1 cellular context compared by ENCODE assay signal in the genomic region with DNA sequence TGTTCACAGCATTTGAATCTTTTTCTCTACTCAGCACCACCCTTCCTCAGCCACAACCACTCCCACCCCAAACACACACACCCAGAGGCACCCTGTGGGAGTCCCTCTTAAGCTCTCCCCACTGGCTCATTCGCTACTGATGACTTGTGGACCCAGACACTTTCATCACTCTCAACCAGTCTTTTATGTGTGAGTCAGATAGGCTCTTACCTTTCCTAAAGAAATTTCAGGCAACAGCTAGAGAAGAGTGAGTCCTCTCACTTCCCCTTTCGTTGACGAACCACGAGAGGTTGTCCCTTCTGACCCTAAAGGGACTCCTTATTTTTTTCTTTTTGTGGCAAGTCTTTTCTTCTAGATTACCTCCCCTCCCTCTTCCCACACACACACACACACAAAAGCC.
TF ChIP-seq lines count a peak whose summit lies in the region.

No MANE protein-coding gene starts in this region.

TF ChIP-seq in GM23338, 12 proteins besides CTCF, POLR2A, EP300 and RAD21 (continued from another document):
- TF ChIP-seq, protein P1, sequence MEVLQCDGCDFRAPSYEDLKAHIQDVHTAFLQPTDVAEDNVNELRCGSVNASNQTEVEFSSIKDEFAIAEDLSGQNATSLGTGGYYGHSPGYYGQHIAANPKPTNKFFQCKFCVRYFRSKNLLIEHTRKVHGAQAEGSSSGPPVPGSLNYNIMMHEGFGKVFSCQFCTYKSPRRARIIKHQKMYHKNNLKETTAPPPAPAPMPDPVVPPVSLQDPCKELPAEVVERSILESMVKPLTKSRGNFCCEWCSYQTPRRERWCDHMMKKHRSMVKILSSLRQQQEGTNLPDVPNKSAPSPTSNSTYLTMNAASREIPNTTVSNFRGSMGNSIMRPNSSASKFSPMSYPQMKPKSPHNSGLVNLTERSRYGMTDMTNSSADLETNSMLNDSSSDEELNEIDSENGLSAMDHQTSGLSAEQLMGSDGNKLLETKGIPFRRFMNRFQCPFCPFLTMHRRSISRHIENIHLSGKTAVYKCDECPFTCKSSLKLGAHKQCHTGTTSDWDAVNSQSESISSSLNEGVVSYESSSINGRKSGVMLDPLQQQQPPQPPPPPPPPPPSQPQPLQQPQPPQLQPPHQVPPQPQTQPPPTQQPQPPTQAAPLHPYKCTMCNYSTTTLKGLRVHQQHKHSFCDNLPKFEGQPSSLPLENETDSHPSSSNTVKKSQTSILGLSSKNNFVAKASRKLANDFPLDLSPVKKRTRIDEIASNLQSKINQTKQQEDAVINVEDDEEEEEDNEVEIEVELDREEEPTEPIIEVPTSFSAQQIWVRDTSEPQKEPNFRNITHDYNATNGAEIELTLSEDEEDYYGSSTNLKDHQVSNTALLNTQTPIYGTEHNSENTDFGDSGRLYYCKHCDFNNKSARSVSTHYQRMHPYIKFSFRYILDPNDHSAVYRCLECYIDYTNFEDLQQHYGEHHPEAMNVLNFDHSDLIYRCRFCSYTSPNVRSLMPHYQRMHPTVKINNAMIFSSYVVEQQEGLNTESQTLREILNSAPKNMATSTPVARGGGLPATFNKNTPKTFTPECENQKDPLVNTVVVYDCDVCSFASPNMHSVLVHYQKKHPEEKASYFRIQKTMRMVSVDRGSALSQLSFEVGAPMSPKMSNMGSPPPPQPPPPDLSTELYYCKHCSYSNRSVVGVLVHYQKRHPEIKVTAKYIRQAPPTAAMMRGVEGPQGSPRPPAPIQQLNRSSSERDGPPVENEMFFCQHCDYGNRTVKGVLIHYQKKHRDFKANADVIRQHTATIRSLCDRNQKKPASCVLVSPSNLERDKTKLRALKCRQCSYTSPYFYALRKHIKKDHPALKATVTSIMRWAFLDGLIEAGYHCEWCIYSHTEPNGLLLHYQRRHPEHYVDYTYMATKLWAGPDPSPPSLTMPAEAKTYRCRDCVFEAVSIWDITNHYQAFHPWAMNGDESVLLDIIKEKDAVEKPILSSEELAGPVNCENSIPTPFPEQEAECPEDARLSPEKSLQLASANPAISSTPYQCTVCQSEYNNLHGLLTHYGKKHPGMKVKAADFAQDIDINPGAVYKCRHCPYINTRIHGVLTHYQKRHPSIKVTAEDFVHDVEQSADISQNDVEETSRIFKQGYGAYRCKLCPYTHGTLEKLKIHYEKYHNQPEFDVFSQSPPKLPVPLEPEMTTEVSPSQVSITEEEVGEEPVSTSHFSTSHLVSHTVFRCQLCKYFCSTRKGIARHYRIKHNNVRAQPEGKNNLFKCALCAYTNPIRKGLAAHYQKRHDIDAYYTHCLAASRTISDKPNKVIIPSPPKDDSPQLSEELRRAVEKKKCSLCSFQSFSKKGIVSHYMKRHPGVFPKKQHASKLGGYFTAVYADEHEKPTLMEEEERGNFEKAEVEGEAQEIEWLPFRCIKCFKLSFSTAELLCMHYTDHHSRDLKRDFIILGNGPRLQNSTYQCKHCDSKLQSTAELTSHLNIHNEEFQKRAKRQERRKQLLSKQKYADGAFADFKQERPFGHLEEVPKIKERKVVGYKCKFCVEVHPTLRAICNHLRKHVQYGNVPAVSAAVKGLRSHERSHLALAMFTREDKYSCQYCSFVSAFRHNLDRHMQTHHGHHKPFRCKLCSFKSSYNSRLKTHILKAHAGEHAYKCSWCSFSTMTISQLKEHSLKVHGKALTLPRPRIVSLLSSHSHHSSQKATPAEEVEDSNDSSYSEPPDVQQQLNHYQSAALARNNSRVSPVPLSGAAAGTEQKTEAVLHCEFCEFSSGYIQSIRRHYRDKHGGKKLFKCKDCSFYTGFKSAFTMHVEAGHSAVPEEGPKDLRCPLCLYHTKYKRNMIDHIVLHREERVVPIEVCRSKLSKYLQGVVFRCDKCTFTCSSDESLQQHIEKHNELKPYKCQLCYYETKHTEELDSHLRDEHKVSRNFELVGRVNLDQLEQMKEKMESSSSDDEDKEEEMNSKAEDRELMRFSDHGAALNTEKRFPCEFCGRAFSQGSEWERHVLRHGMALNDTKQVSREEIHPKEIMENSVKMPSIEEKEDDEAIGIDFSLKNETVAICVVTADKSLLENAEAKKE (CRISPR knock-in tag; IDR thresholded peaks at IDR 0.05) = no peak
- TF ChIP-seq EZH2 (IDR thresholded peaks at IDR 0.05; ENCODE audit: low read depth, unreplicated experiment) (no peak), CREB1 (CRISPR knock-in tag; IDR thresholded peaks at IDR 0.05; ENCODE audit: low read depth) (no peak), ZNF114 (CRISPR knock-in tag; IDR thresholded peaks at IDR 0.05) (no peak), ZNF331 (CRISPR knock-in tag; IDR thresholded peaks at IDR 0.05; ENCODE audit: low read depth) (no peak), POLR2AphosphoS5 (IDR thresholded peaks at IDR 0.05; ENCODE audit: low read depth) (no peak)
- TF ChIP-seq, protein P2, sequence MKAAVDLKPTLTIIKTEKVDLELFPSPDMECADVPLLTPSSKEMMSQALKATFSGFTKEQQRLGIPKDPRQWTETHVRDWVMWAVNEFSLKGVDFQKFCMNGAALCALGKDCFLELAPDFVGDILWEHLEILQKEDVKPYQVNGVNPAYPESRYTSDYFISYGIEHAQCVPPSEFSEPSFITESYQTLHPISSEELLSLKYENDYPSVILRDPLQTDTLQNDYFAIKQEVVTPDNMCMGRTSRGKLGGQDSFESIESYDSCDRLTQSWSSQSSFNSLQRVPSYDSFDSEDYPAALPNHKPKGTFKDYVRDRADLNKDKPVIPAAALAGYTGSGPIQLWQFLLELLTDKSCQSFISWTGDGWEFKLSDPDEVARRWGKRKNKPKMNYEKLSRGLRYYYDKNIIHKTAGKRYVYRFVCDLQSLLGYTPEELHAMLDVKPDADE (IDR thresholded peaks at IDR 0.05) = no peak
TF ChIP-seq in GM23338: peak in this region for 0.
